8 cellular contexts compared by ENCODE assay signal in the genomic region with DNA sequence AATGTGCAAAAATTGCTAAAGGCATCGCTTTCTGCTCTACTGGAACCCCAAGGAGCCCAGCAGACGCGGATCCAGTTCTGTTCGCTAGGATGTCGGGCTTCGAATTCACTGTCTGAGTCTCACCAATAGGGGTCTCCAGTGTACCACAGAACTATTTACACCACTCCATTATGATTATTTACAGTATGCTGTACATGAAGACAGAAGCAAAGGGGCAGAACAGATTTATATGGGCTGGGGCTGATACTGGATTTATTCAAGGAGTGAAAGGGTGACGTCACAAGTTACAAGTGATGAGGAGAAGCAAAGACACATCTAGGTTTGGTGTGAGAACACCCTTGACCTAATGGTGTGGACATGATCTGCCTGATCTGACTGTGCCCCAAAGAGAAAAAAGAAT.
DNase-seq lines count a peak whose midpoint lies in the region; ATAC-seq, FAIRE-seq and TF ChIP-seq lines count a peak whose summit lies in the region.

No MANE protein-coding gene starts in this region.

- 5% methylated on average over 7 of the region's 7 CpGs for WGBS in hepatocyte (ENCODE audit: low lambda C conversion rate, missing lambda C conversion rate)
- WGBS in small intestine, 3 donors, result 6 to 15% (median 7%) methylated on average over 7 of the region's 7 CpGs

- H3K4me1 ChIP-seq in hepatocyte (ENCODE audit: insufficient read depth), result peaks cover 5% of the 10 kb centered on the region
- no peaks in the 10 kb centered on the region for H3K4me1 ChIP-seq in small intestine (ENCODE audit: control insufficient read depth in 2 of 2, insufficient read depth in 1 of 2, low read depth in 1 of 2, low read length in 1 of 2)

- H3K27ac Mint-ChIP-seq in activated naive CD8-positive, alpha-beta T cell treated with anti-CD3 and anti-CD28 coated beads, Interleukin-2, amount 50 U/mL, for 24 hours, result no peak overlapping the region

- H3K9me3 Mint-ChIP-seq in activated naive CD8-positive, alpha-beta T cell treated with anti-CD3 and anti-CD28 coated beads, Interleukin-2, amount 50 U/mL, for 24 hours, result no peaks in the 10 kb centered on the region

- H3K36me3 Mint-ChIP-seq in activated naive CD8-positive, alpha-beta T cell treated with anti-CD3 and anti-CD28 coated beads, Interleukin-2, amount 50 U/mL, for 24 hours (ENCODE audit: low read depth), result no peaks in the 10 kb centered on the region

- FAIRE-seq in GM12892 (lab: Jason Lieb, UNC) (peak; percentile 76), small intestine (lab: Jason Lieb, UNC) (no peak)

- no peaks in the 10 kb centered on the region for H3K79me2 ChIP-seq in hepatocyte

- peak; percentile 94 for TF ChIP-seq CTCF in hepatocyte (IDR thresholded peaks at IDR 0.05; ENCODE audit: poor library complexity)

- H3K27ac ChIP-seq in hepatocyte (peak overlapping the region; percentile 30), small intestine (ENCODE audit: low read depth in 1 of 2, low read length in 1 of 2) (no peak overlapping the region)

- no peaks in the 10 kb centered on the region for H4K20me1 ChIP-seq in hepatocyte (ENCODE audit: insufficient read depth, poor library complexity, severe bottlenecking)

- peak; percentile 74 for DNase-seq in AG20443 (ENCODE audit: low spot score)
- peak; percentile 4 for DNase-seq in GM12892 (ENCODE audit: insufficient read length)
- DNase-seq in NCI-H510A treated with DMSO at 0.1 percent for 48 hours (lab: John Stamatoyannopoulos, UW), result peak; percentile 85
- DNase-seq in activated naive CD8-positive, alpha-beta T cell treated with anti-CD3 and anti-CD28 coated beads, Interleukin-2, amount 50 U/mL, for 24 hours, result peak; percentile 19
- peak; percentile 75 for DNase-seq in hepatocyte (ENCODE audit: low spot score)
- DNase-seq in small intestine, result peak; percentile 45
- DNase-seq in effector CD8-positive, alpha-beta T cell (lab: John Stamatoyannopoulos, UW), result no peak

- no peaks in the 10 kb centered on the region for H3K9me2 ChIP-seq in hepatocyte (replicated peaks; ENCODE audit: insufficient read depth)

- H2AFZ ChIP-seq in hepatocyte, result no peak overlapping the region

- H3K4me3 ChIP-seq in hepatocyte (no peak overlapping the region), small intestine (ENCODE audit: low read depth in 1 of 2, low read length in 2 of 2) (no peak overlapping the region)

- H3K4me3 Mint-ChIP-seq in activated naive CD8-positive, alpha-beta T cell treated with anti-CD3 and anti-CD28 coated beads, Interleukin-2, amount 50 U/mL, for 24 hours, result no peak overlapping the region

- H3K9me3 ChIP-seq in hepatocyte (ENCODE audit: low read depth), result no peaks in the 10 kb centered on the region
- no peaks in the 10 kb centered on the region for H3K9me3 ChIP-seq in small intestine (ENCODE audit: control insufficient read depth, low read depth)

- peaks cover 2% of the 10 kb centered on the region for H3K27me3 ChIP-seq in hepatocyte
- peaks cover 0 to 2% of the 10 kb centered on the region in 2 donors for H3K27me3 ChIP-seq in small intestine (ENCODE audit: control insufficient read depth in 2 of 2, insufficient read depth in 2 of 2, low read length in 2 of 2)

- H3K4me2 ChIP-seq in hepatocyte, result no peak overlapping the region

- peak; percentile 80 for ATAC-seq in HG03521 (IDR thresholded peaks at IDR 0.05; ENCODE audit: unreplicated experiment)
- peak; percentile 66 for ATAC-seq in activated naive CD8-positive, alpha-beta T cell treated with anti-CD3 and anti-CD28 coated beads, Interleukin-2, amount 50 U/mL, for 24 hours

- H3K27me3 Mint-ChIP-seq in activated naive CD8-positive, alpha-beta T cell treated with anti-CD3 and anti-CD28 coated beads, Interleukin-2, amount 50 U/mL, for 24 hours, result peaks cover 11% of the 10 kb centered on the region

- H3K4me1 Mint-ChIP-seq in activated naive CD8-positive, alpha-beta T cell treated with anti-CD3 and anti-CD28 coated beads, Interleukin-2, amount 50 U/mL, for 24 hours, result no peaks in the 10 kb centered on the region

- H3K36me3 ChIP-seq in hepatocyte (replicated peaks; ENCODE audit: insufficient read depth, low read depth) (no peaks in the 10 kb centered on the region), small intestine (ENCODE audit: control insufficient read depth in 2 of 2, insufficient read depth in 2 of 2, low read length in 2 of 2) (no peaks in the 10 kb centered on the region)

- TF ChIP-seq POLR2A in GM12892 (IDR thresholded peaks at IDR 0.05; ENCODE audit: low read depth, low read length), result no peak
